Comparison of ENCODE assay signal across 8 cellular contexts in the genomic region with DNA sequence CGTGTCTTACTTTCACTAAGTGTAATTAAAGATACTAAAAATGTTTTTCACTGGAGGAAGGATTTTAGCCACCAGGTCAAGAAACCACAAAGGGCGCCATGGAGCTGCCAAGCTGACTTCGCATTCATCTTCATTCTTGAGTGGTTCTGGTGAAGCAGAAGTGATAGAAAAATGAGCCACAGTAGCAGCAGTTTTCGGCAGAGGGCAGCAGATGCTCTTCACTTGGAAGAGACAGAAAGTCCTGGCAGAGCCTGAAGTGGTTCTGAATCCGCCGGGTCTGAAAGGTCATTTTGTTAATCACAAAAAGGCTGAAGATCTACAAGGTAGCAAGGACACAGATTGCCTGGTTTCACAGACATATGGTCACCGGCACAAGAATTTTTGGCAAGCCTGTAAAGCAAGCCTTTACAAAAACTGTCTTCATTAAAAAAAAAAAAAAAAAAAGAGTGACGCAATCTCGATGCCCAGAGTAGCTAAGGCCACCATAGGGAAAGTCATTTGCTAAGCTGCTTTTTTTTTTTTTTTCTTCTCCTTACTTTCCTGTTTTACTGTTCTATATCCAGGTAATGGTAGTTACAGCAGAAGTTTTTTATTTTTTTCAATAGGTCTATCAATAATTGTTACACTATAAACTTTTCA.
A peak's percentile ranks its signal among the peaks of the same experiment; 100 is the strongest.
DNase-seq lines count a peak whose midpoint lies in the region; TF ChIP-seq lines count a peak whose summit lies in the region.
"Had no signal": no experiment of that assay in that cellular context is flagged by ENCODE, and none has a peak within 500 bp of the region (broad histone marks: within the 10 kb centered on the region; RNA-seq: fewer than 3 reads in every experiment).

No MANE protein-coding gene starts in this region.

- H3K4me3 Mint-ChIP-seq in HFFc6 = no peak overlapping the region
- H3K4me3 Mint-ChIP-seq in activated T-cell treated with anti-CD3 and anti-CD28 coated beads, Interleukin-2, amount 50 U/mL, for 24 hours = no peak overlapping the region

- H3K9ac ChIP-seq in OCI-LY3 (ENCODE audit: low read length) = no peak overlapping the region
- H3K9ac ChIP-seq: parathyroid adenoma had no signal

- intact Hi-C loops in transverse colon (cut with DNase I; ENCODE audit: low total_unique reads) = no loop called here

- H3K27ac ChIP-seq in OCI-LY3 (ENCODE audit: low read length) (no peak overlapping the region), transverse colon (no peak overlapping the region)
- H3K27ac ChIP-seq: parathyroid adenoma had no signal

- in situ Hi-C loops in transverse colon (cut with MboI; ENCODE audit: low pct_ligation_motif_present in 1 of 4, low pct_unique_long_range_greater_than_20kb in 1 of 4, low sequenced_read_pairs in 3 of 4) = no loop called here

- no peaks in the 10 kb centered on the region for H3K4me1 ChIP-seq in OCI-LY3 (ENCODE audit: low read length)
- H3K4me1 ChIP-seq in transverse colon = no peaks in the 10 kb centered on the region
- H3K4me1 ChIP-seq: parathyroid adenoma had no signal

- H3K79me2 ChIP-seq in OCI-LY3 (ENCODE audit: low read length) = no peaks in the 10 kb centered on the region
- H3K79me2 ChIP-seq: parathyroid adenoma had no signal

- no peaks in the 10 kb centered on the region for H3K36me3 ChIP-seq in OCI-LY3 (replicated peaks; ENCODE audit: low read depth, low read length)
- no peaks in the 10 kb centered on the region for H3K36me3 ChIP-seq in transverse colon

- no peaks in the 10 kb centered on the region for H3K27me3 Mint-ChIP-seq in HFFc6 (ENCODE audit: insufficient read depth)
- no peaks in the 10 kb centered on the region for H3K27me3 Mint-ChIP-seq in activated T-cell treated with anti-CD3 and anti-CD28 coated beads, Interleukin-2, amount 50 U/mL, for 24 hours

- no peaks in the 10 kb centered on the region for H3K36me3 Mint-ChIP-seq in HFFc6 (ENCODE audit: low read depth)
- H3K36me3 Mint-ChIP-seq in activated T-cell treated with anti-CD3 and anti-CD28 coated beads, Interleukin-2, amount 50 U/mL, for 24 hours (ENCODE audit: low read depth) = no peaks in the 10 kb centered on the region

- peak; percentile 17; the same call in 1 of the 2 replicates for TF ChIP-seq CTCF in HFFc6 (IDR thresholded peaks at IDR 0.05)
- TF ChIP-seq CTCF in OCI-LY3 (IDR thresholded peaks at IDR 0.05; ENCODE audit: low read depth, low read length) = peak; percentile 54
- TF ChIP-seq CTCF in fibroblast of the aortic adventitia (IDR thresholded peaks at IDR 0.05; ENCODE audit: insufficient read depth, low read length) = peak; percentile 14
- no peak for TF ChIP-seq CTCF in transverse colon (IDR thresholded peaks at IDR 0.05)

- no peaks in the 10 kb centered on the region for H3K27me3 ChIP-seq in OCI-LY3 (ENCODE audit: low read depth, low read length)
- H3K27me3 ChIP-seq in transverse colon = no peaks in the 10 kb centered on the region

- TF ChIP-seq EP300 in transverse colon (IDR thresholded peaks at IDR 0.05; ENCODE audit: low read depth) = no peak

- H3K9me3 ChIP-seq in OCI-LY3 (ENCODE audit: insufficient read depth, low read length) (no peaks in the 10 kb centered on the region), transverse colon (no peaks in the 10 kb centered on the region)

- 62 to 63% methylated on average over 9 of the region's 9 CpGs for WGBS in transverse colon (ENCODE audit: low coverage in 1 of 2), 2 donors

- TF ChIP-seq POLR2A in transverse colon (IDR thresholded peaks at IDR 0.05) = no peak

- H2AFZ ChIP-seq in OCI-LY3 (ENCODE audit: low read depth, low read length) = peak overlapping the region; percentile 67; the same call in 1 of the 2 replicates
- H2AFZ ChIP-seq: parathyroid adenoma had no signal

- DNase-seq in HFFc6 (no peak), fibroblast of the aortic adventitia (ENCODE audit: low read depth) (peak; percentile 19), putamen (ENCODE audit: low spot score) (peak; percentile 82), transverse colon (no peak), DMS79 treated with DMSO at 0.1 percent for 48 hours (lab: John Stamatoyannopoulos, UW) (no peak)
- DNase-seq in activated T-cell treated with anti-CD3 and anti-CD28 coated beads, Interleukin-2, amount 50 U/mL, for 24 hours = no peak

- no peak overlapping the region for H3K27ac Mint-ChIP-seq in HFFc6
- no peak overlapping the region for H3K27ac Mint-ChIP-seq in activated T-cell treated with anti-CD3 and anti-CD28 coated beads, Interleukin-2, amount 50 U/mL, for 24 hours

- peaks cover 53% of the 10 kb centered on the region for H3K9me3 Mint-ChIP-seq in HFFc6
- H3K9me3 Mint-ChIP-seq in activated T-cell treated with anti-CD3 and anti-CD28 coated beads, Interleukin-2, amount 50 U/mL, for 24 hours = peaks cover 4% of the 10 kb centered on the region

- peak overlapping the region; percentile 48 for H3K4me2 ChIP-seq in OCI-LY3 (ENCODE audit: low read length)

- no peaks in the 10 kb centered on the region for H3K4me1 Mint-ChIP-seq in HFFc6 (ENCODE audit: low read depth)
- no peaks in the 10 kb centered on the region for H3K4me1 Mint-ChIP-seq in activated T-cell treated with anti-CD3 and anti-CD28 coated beads, Interleukin-2, amount 50 U/mL, for 24 hours (ENCODE audit: low read depth)

- H3K4me3 ChIP-seq in OCI-LY3 (ENCODE audit: low read length) = peak overlapping the region; percentile 60
- no peak overlapping the region for H3K4me3 ChIP-seq in fibroblast of the aortic adventitia (ENCODE audit: low read depth, low read length)
- no peak overlapping the region for H3K4me3 ChIP-seq in transverse colon

- no peaks in the 10 kb centered on the region for H4K20me1 ChIP-seq in OCI-LY3 (ENCODE audit: insufficient read depth, low read length)

Comparison
In these comparisons a context has a peak if more than half of its experiments do, and no peak if none do; other contexts are left out.
1. DNase-seq: peak in fibroblast of the aortic adventitia (single experiment) and putamen (single experiment); none in HFFc6 (single experiment), activated T-cell treated with anti-CD3 and anti-CD28 coated beads, Interleukin-2, amount 50 U/mL, for 24 hours (single experiment), transverse colon (single experiment) and DMS79 treated with DMSO at 0.1 percent for 48 hours (single experiment).
2. CTCF ChIP-seq: peak in HFFc6 (single experiment), OCI-LY3 (single experiment) and fibroblast of the aortic adventitia (single experiment); none in transverse colon (0 of 5).